Comparison of ENCODE assay signal across 15 cellular contexts in the genomic region with DNA sequence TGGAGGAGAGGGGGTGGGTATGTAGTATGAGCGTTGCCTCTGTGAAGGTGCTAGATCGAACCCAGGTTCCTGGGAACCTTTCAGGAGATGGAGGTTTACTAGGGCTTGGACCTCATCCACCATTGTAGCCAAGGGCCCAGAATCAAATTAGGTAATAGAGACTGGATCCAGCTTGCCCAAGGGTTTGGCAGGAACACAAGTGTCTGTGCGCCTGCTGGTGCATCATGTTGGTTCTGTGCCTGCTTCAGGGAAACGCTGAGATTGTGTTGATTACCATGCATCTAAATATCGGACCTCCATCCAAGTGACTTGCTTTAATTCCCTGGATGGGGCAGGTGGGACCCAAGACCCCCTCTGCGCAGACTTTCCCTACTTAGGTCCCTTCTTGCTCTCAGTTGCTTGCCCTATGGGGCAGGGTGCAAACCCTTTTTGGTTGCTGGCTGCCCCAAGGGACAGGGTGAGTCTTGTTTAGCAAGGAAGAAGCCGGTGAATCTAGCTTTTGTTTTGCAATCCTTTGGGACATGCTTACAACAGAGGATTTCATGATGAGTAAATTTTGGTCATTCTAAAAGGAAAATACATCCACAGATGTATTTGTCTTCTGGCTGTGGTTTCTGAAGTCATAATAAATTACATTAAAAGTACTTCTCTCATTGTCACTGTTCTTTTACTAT.
A peak's percentile ranks its signal among the peaks of the same experiment; 100 is the strongest.
DNase-seq lines count a peak whose midpoint lies in the region; ATAC-seq and TF ChIP-seq lines count a peak whose summit lies in the region.
"Had no signal": no experiment of that assay in that cellular context is flagged by ENCODE, and none has a peak within 500 bp of the region (broad histone marks: within the 10 kb centered on the region; RNA-seq: fewer than 3 reads in every experiment).

No MANE protein-coding gene starts in this region.

- no peak overlapping the region for H3K4me3 Mint-ChIP-seq in activated T-cell treated with anti-CD3 and anti-CD28 coated beads, Interleukin-2, amount 50 U/mL, for 72 hours
- no peak overlapping the region for H3K4me3 Mint-ChIP-seq in CD4-positive, alpha-beta T cell
- H3K4me3 Mint-ChIP-seq: GM23338; immature natural killer cell; stimulated activated effector memory CD8-positive, alpha-beta T cell treated with anti-CD3 and anti-CD28 coated beads, Interleukin-12 subunit alpha, Interleukin-12 subunit beta, amount 100 ng/mL, for 72 hours had no signal

- no peaks in the 10 kb centered on the region for H3K9me3 ChIP-seq in MG63
- H3K9me3 ChIP-seq in CD4-positive, alpha-beta T cell (ENCODE audit: control insufficient read depth, low read length) = no peaks in the 10 kb centered on the region
- H3K9me3 ChIP-seq: ascending aorta had no signal

- H3K27ac Mint-ChIP-seq in activated T-cell treated with anti-CD3 and anti-CD28 coated beads, Interleukin-2, amount 50 U/mL, for 72 hours = no peak overlapping the region
- H3K27ac Mint-ChIP-seq in CD4-positive, alpha-beta T cell = no peak overlapping the region
- H3K27ac Mint-ChIP-seq: GM23338; immature natural killer cell; stimulated activated effector memory CD8-positive, alpha-beta T cell treated with anti-CD3 and anti-CD28 coated beads, Interleukin-12 subunit alpha, Interleukin-12 subunit beta, amount 100 ng/mL, for 72 hours had no signal

- no peaks in the 10 kb centered on the region for H3K36me3 Mint-ChIP-seq in activated T-cell treated with anti-CD3 and anti-CD28 coated beads, Interleukin-2, amount 50 U/mL, for 72 hours (ENCODE audit: insufficient read depth in 2 of 2)
- no peaks in the 10 kb centered on the region for H3K36me3 Mint-ChIP-seq in CD4-positive, alpha-beta T cell (ENCODE audit: low read depth)
- H3K36me3 Mint-ChIP-seq: immature natural killer cell; stimulated activated effector memory CD8-positive, alpha-beta T cell treated with anti-CD3 and anti-CD28 coated beads, Interleukin-12 subunit alpha, Interleukin-12 subunit beta, amount 100 ng/mL, for 72 hours had no signal

- intact Hi-C loops in CD4-positive, alpha-beta T cell (cut with DNase I, micrococcal nuclease) = no loop called here

- POLR2A ChIA-PET in CD4-positive, alpha-beta T cell (lab: Charles Lee) = no interaction called here

- no peak for TF ChIP-seq CTCF in cardiac fibroblast (IDR thresholded peaks at IDR 0.05; ENCODE audit: low read depth, low read length)
- TF ChIP-seq CTCF in CD4-positive, alpha-beta T cell (IDR thresholded peaks at IDR 0.05) = no peak

- H3K4me3 ChIP-seq in MG63 = no peak overlapping the region
- H3K4me3 ChIP-seq in cardiac fibroblast (replicated peaks in 1 of 2; ENCODE audit: low read depth in 2 of 2, low read length in 2 of 2) = no peak overlapping the region
- H3K4me3 ChIP-seq: ascending aorta, GM23338 had no signal

- CTCF ChIA-PET in CD4-positive, alpha-beta T cell (lab: Charles Lee) = no interaction called here

- no peaks in the 10 kb centered on the region for H3K4me1 Mint-ChIP-seq in activated T-cell treated with anti-CD3 and anti-CD28 coated beads, Interleukin-2, amount 50 U/mL, for 72 hours (ENCODE audit: low read depth)
- H3K4me1 Mint-ChIP-seq in CD4-positive, alpha-beta T cell (ENCODE audit: low read depth) = no peaks in the 10 kb centered on the region
- H3K4me1 Mint-ChIP-seq: immature natural killer cell; stimulated activated effector memory CD8-positive, alpha-beta T cell treated with anti-CD3 and anti-CD28 coated beads, Interleukin-12 subunit alpha, Interleukin-12 subunit beta, amount 100 ng/mL, for 72 hours had no signal

- no peak for ATAC-seq in activated T-cell treated with anti-CD3 and anti-CD28 coated beads, Interleukin-2, amount 50 U/mL, for 72 hours (replicated peaks in 1 of 2)
- no peak for ATAC-seq in GM19023 (IDR thresholded peaks at IDR 0.05; ENCODE audit: unreplicated experiment)
- no peak for ATAC-seq in CD4-positive, alpha-beta T cell (ENCODE audit: poor library complexity)
- ATAC-seq: GM23338; stimulated activated effector memory CD8-positive, alpha-beta T cell treated with anti-CD3 and anti-CD28 coated beads, Interleukin-12 subunit alpha, Interleukin-12 subunit beta, amount 100 ng/mL, for 72 hours had no signal

- no peaks in the 10 kb centered on the region for H3K36me3 ChIP-seq in MG63
- H3K36me3 ChIP-seq: ascending aorta had no signal

- no peaks in the 10 kb centered on the region for H3K27me3 ChIP-seq in MG63
- no peaks in the 10 kb centered on the region for H3K27me3 ChIP-seq in CD4-positive, alpha-beta T cell (ENCODE audit: control insufficient read depth, insufficient read depth, low read length)
- H3K27me3 ChIP-seq: ascending aorta had no signal

- DNase-seq in AG20443 (ENCODE audit: low spot score) (peak; percentile 52), MG63 (peak; percentile 65), cardiac fibroblast (ENCODE audit: low read depth in 2 of 2) (peak; percentile 52 to 94), medulla oblongata (ENCODE audit: extremely low spot score) (peak; percentile 7), NCI-H82 (lab: John Stamatoyannopoulos, UW) (no peak)
- no peak for DNase-seq in activated T-cell treated with anti-CD3 and anti-CD28 coated beads, Interleukin-2, amount 50 U/mL, for 72 hours
- DNase-seq in CD4-positive, alpha-beta T cell = no peak
- DNase-seq: DMS153, immature natural killer cell, NCI-H1105, NCI-H226 had no signal

- no peaks in the 10 kb centered on the region for H3K9me3 Mint-ChIP-seq in activated T-cell treated with anti-CD3 and anti-CD28 coated beads, Interleukin-2, amount 50 U/mL, for 72 hours
- H3K9me3 Mint-ChIP-seq in CD4-positive, alpha-beta T cell = no peaks in the 10 kb centered on the region
- H3K9me3 Mint-ChIP-seq: GM23338; stimulated activated effector memory CD8-positive, alpha-beta T cell treated with anti-CD3 and anti-CD28 coated beads, Interleukin-12 subunit alpha, Interleukin-12 subunit beta, amount 100 ng/mL, for 72 hours had no signal

- H3K27me3 Mint-ChIP-seq in activated T-cell treated with anti-CD3 and anti-CD28 coated beads, Interleukin-2, amount 50 U/mL, for 72 hours (ENCODE audit: low read depth) = no peaks in the 10 kb centered on the region
- no peaks in the 10 kb centered on the region for H3K27me3 Mint-ChIP-seq in CD4-positive, alpha-beta T cell

- no peak overlapping the region for H3K27ac ChIP-seq in CD4-positive, alpha-beta T cell (ENCODE audit: low read depth, low read length)
- H3K27ac ChIP-seq: ascending aorta had no signal

Comparison
In these comparisons a context has a peak if more than half of its experiments do, and no peak if none do; other contexts are left out.
1. DNase-seq: peak in AG20443 (single experiment), MG63 (single experiment), cardiac fibroblast (2 of 2) and medulla oblongata (single experiment); none in activated T-cell treated with anti-CD3 and anti-CD28 coated beads, Interleukin-2, amount 50 U/mL, for 72 hours (0 of 2), NCI-H82 (single experiment) and CD4-positive, alpha-beta T cell (0 of 10).